In the genomic region with DNA sequence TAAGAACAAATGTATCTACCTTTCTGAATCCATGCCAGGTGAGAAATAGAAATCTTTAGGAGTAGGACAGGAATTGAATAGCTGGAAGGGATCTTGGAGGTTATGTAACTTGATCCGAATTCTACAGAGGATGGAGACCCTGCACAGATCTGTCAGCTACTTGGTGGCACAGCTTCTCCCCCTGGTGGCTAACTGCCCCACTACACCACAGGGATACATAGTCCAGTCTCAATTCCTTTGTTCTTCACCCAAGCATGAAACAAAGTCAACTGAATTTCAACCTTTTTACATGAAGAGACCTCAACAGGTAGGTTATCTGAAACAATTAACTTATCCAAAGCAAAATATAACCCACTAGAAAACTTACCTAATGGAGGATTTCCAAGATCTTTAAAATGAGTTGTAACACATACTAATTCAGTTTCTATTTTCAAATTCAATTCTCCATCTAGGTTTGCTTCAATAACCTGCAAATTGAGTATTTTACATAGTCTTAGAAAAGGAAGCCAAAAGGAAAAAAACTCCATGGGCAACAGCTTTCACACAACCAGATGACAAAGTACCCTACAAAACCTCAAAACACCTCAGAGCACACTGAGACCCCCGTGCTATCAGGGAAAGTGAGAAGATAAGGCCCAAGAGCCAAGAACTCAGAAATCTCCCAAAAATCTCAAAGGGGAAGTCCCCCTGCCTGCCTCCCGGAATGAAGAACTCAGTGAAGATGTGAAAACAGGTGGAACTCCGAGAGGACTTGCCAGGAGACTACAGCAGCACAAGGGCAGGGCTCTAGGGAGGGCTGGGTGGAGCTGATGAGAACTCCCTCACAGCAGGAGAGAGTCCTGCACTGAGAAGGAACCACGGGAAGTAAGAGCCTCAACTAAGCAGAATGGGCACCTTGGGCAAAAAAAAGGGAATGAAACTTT, we compare ENCODE assay signal across 9 cellular contexts. TPM values are rescaled to one million over a fixed set of nuclear protein-coding genes. Genes with fewer than 3 reads are reported as not detected.
DNase-seq lines count a peak whose midpoint lies in the region; ATAC-seq, FAIRE-seq and TF ChIP-seq lines count a peak whose summit lies in the region.
"Had no signal": no experiment of that assay in that cellular context is flagged by ENCODE, and none has a peak within 500 bp of the region (broad histone marks: within the 10 kb centered on the region; RNA-seq: fewer than 3 reads in every experiment).

No MANE protein-coding gene starts in this region.

- WGBS in psoas muscle, 3 donors, result 46 to 57% (median 53%) methylated on average over 5 of the region's 5 CpGs

- H3K27ac ChIP-seq in psoas muscle, result no peak overlapping the region

- H3K4me1 Mint-ChIP-seq in activated naive CD4-positive, alpha-beta T cell treated with anti-CD3 and anti-CD28 coated beads, Interleukin-2, amount 50 U/mL, for 24 hours, result peaks cover 52% of the 10 kb centered on the region
- peaks cover 24% of the 10 kb centered on the region for H3K4me1 Mint-ChIP-seq in glutamatergic neuron (ENCODE audit: low read depth, unreplicated experiment)

- H3K9me3 ChIP-seq in psoas muscle, result no peaks in the 10 kb centered on the region

- H3K36me3 ChIP-seq in psoas muscle (ENCODE audit: insufficient read depth in 1 of 2, low read depth in 1 of 2), result peaks cover 24 to 94% of the 10 kb centered on the region in 2 donors

- H3K4me3 Mint-ChIP-seq in activated naive CD4-positive, alpha-beta T cell treated with anti-CD3 and anti-CD28 coated beads, Interleukin-2, amount 50 U/mL, for 24 hours, result no peak overlapping the region
- no peak overlapping the region for H3K4me3 Mint-ChIP-seq in glutamatergic neuron (ENCODE audit: unreplicated experiment)

- no peaks in the 10 kb centered on the region for H3K27me3 Mint-ChIP-seq in activated naive CD4-positive, alpha-beta T cell treated with anti-CD3 and anti-CD28 coated beads, Interleukin-2, amount 50 U/mL, for 24 hours
- peaks cover 3% of the 10 kb centered on the region for H3K27me3 Mint-ChIP-seq in glutamatergic neuron (ENCODE audit: unreplicated experiment)

- TF ChIP-seq CTCF in glutamatergic neuron (IDR thresholded peaks at IDR 0.05; ENCODE audit: partially characterized antibody, unreplicated experiment) (peak; percentile 92), psoas muscle (IDR thresholded peaks at IDR 0.05) (peak; percentile 77)

- H3K27me3 ChIP-seq in psoas muscle (ENCODE audit: insufficient read depth in 3 of 3, low read length in 2 of 3), result no peaks in the 10 kb centered on the region

- peaks cover 29% of the 10 kb centered on the region for H3K36me3 Mint-ChIP-seq in activated naive CD4-positive, alpha-beta T cell treated with anti-CD3 and anti-CD28 coated beads, Interleukin-2, amount 50 U/mL, for 24 hours
- H3K36me3 Mint-ChIP-seq in glutamatergic neuron (ENCODE audit: unreplicated experiment), result peaks cover 14% of the 10 kb centered on the region

- peak overlapping the region; percentile 42 for H3K27ac Mint-ChIP-seq in activated naive CD4-positive, alpha-beta T cell treated with anti-CD3 and anti-CD28 coated beads, Interleukin-2, amount 50 U/mL, for 24 hours
- peak overlapping the region; percentile 74 for H3K27ac Mint-ChIP-seq in glutamatergic neuron (ENCODE audit: unreplicated experiment)

- FAIRE-seq in RCC 7860 (lab: Jason Lieb, UNC), result no peak

- no peaks in the 10 kb centered on the region for H3K9me3 Mint-ChIP-seq in activated naive CD4-positive, alpha-beta T cell treated with anti-CD3 and anti-CD28 coated beads, Interleukin-2, amount 50 U/mL, for 24 hours
- H3K9me3 Mint-ChIP-seq in glutamatergic neuron (ENCODE audit: unreplicated experiment), result peaks cover 8% of the 10 kb centered on the region

- intact Hi-C loops in psoas muscle (cut with DNase I), result no loop called here

- H3K4me3 ChIP-seq in psoas muscle, result no peak overlapping the region

- ATAC-seq in GM19452 (IDR thresholded peaks at IDR 0.05; ENCODE audit: unreplicated experiment), result peak; percentile 75
- peak; percentile 43 to 72 (median 56) for ATAC-seq in psoas muscle

- DNase-seq in D341Med (ENCODE audit: low spot score) (peak; percentile 77), HT-29 (ENCODE audit: low spot score) (peak; percentile 80), RCC 7860 (ENCODE audit: low spot score) (peak; percentile 40), glutamatergic neuron (peak; percentile 93), psoas muscle (peak in 1 of 2 donors; percentile 31), middle frontal gyrus (ENCODE audit: extremely low spot score, low spot score) (no peak)

- no peaks in the 10 kb centered on the region for H3K4me1 ChIP-seq in psoas muscle

RNA-seq across cellular contexts. Expression of gene HUS1, which starts 10.3 kb away (rescaled TPM):
- 10.5 and 16.6 TPM in 2 replicates for total RNA-seq in HT-29 (2014; rRNA removed; shearing (Covaris generic))
- 40.6 TPM for total RNA-seq in glutamatergic neuron (ENCODE audit: unreplicated experiment)
- total RNA-seq in psoas muscle, result 10 to 100 TPM; 26.3 to 30.7 (median 27.3) TPM
- polyA plus RNA-seq in psoas muscle, result 10 to 100 TPM; 17.8 to 29.8 (median 17.8) TPM

RNA-seq across cellular contexts. Expression of gene PKD1L1, which starts 20.8 kb away (rescaled TPM):
- not detected in 2 replicates for total RNA-seq in HT-29 (2014; rRNA removed; shearing (Covaris generic))
- total RNA-seq in glutamatergic neuron (ENCODE audit: unreplicated experiment) (0.17 TPM), psoas muscle (1 to 10 TPM in 3 of 4 donors, under 1 TPM in 1; 0.58 to 1.4 (median 1.1) TPM)
- under 1 TPM; 0.56 to 0.79 (median 0.73) TPM for polyA plus RNA-seq in psoas muscle

RNA-seq across cellular contexts. Expression of gene SUN3, which starts 59.8 kb away (rescaled TPM):
- total RNA-seq in HT-29 (2014; rRNA removed; shearing (Covaris generic)), result not detected in 2 replicates
- not detected for total RNA-seq in glutamatergic neuron (ENCODE audit: unreplicated experiment)
- under 1 TPM in 1 of 4 donors, not detected in 3; 0.54 TPM for total RNA-seq in psoas muscle
- polyA plus RNA-seq in psoas muscle, result under 1 TPM in 1 of 3 donors, not detected in 2; 0.01 TPM
- polyA plus RNA-seq: adipose tissue had no signal
